In genomic region chr7:30595461-30596042, GRCh38 we compare ENCODE assay signal across 7 cellular contexts. TPM values are rescaled to one million over a fixed set of nuclear protein-coding genes. Genes with fewer than 3 reads are reported as not detected.
DNase-seq lines count a peak whose midpoint lies in the region; ATAC-seq and TF ChIP-seq lines count a peak whose summit lies in the region.

No MANE protein-coding gene starts in this region.

- TF ChIP-seq CTCF in GM12865 (IDR thresholded peaks at IDR 0.05; ENCODE audit: insufficient read depth, low read depth, low read length, missing control alignments) (no peak), NB4 (IDR thresholded peaks at IDR 0.05; ENCODE audit: low read depth, low read length) (no peak)

- TF ChIP-seq POLR2A in NB4 (IDR thresholded peaks at IDR 0.05; ENCODE audit: extremely low read depth, insufficient read length): no peak

- H3K9me3 ChIP-seq in mononuclear cell (ENCODE audit: low read depth, low read length): no peaks in the 10 kb centered on the region

- H3K4me3 ChIP-seq in GM12865 (ENCODE audit: low read depth, low read length) (peak overlapping the region; percentile 80), NB4 (ENCODE audit: low read depth, low read length) (peak overlapping the region; percentile 88), mononuclear cell (ENCODE audit: low read length) (peak overlapping the region; percentile 91)

- H3K4me1 ChIP-seq in mononuclear cell (ENCODE audit: insufficient read depth, low read length): peaks cover 30% of the 10 kb centered on the region

- ATAC-seq in GM18870 (IDR thresholded peaks at IDR 0.05; ENCODE audit: unreplicated experiment) (no peak), HG02884 (IDR thresholded peaks at IDR 0.05; ENCODE audit: unreplicated experiment) (no peak)

- no peaks in the 10 kb centered on the region for H3K27me3 ChIP-seq in mononuclear cell (ENCODE audit: insufficient read depth, low read length)

- DNase-seq in GM12865 (ENCODE audit: low read depth) (no peak), NB4 (ENCODE audit: low read depth) (no peak), cerebellar cortex (ENCODE audit: low spot score) (peak; percentile 29), retina (no peak)

RNA-seq across cellular contexts. Expression of gene GARS1, which starts 0.9 kb away (rescaled TPM):
- total RNA-seq in mononuclear cell: 74.0 TPM
